In genomic region chr19:3275068-3275582, GRCh38 we compare ENCODE assay signal across 8 cellular contexts.
DNase-seq lines count a peak whose midpoint lies in the region; ATAC-seq, FAIRE-seq and TF ChIP-seq lines count a peak whose summit lies in the region.

No MANE protein-coding gene starts in this region.

- no peak for FAIRE-seq in urothelium cell line (lab: Jason Lieb, UNC)

- H3K4me1 ChIP-seq in OCI-LY1 (ENCODE audit: insufficient read depth, low read length, severe bottlenecking) = peaks cover 5% of the 10 kb centered on the region

- H3K27ac ChIP-seq in OCI-LY1 (ENCODE audit: low read depth, low read length, poor library complexity, severe bottlenecking) (no peak overlapping the region), brain microvascular endothelial cell (no peak overlapping the region)

- no peaks in the 10 kb centered on the region for H3K79me2 ChIP-seq in OCI-LY1 (ENCODE audit: insufficient read depth, low read length)

- peaks cover 5% of the 10 kb centered on the region; the same call in 1 of the 2 replicates for H3K27me3 ChIP-seq in OCI-LY1 (ENCODE audit: insufficient read depth, low read length)
- H3K27me3 ChIP-seq in brain microvascular endothelial cell (replicated peaks) = peaks cover 13% of the 10 kb centered on the region

- H3K4me3 ChIP-seq in OCI-LY1 (ENCODE audit: low read depth, low read length, poor library complexity, severe bottlenecking) (peak overlapping the region; percentile 59), brain microvascular endothelial cell (ENCODE audit: low read depth, low read length) (peak overlapping the region; percentile 35)

- H3K9me3 ChIP-seq in OCI-LY1 (ENCODE audit: low read length) = no peaks in the 10 kb centered on the region

- H3K9ac ChIP-seq in OCI-LY1 (ENCODE audit: low read length) = no peak overlapping the region; the same call in 1 of the 2 replicates

- peak overlapping the region; percentile 89 for H3K4me3 Mint-ChIP-seq in memory B cell

- in situ Hi-C loops in brain microvascular endothelial cell (cut with HindIII; ENCODE audit: low pct_ligation_motif_present, low sequenced_read_pairs) = no loop called here

- H3K9me2 ChIP-seq in OCI-LY1 (ENCODE audit: low read depth, low read length) = no peaks in the 10 kb centered on the region

- H3K9me3 Mint-ChIP-seq in memory B cell = peaks cover 3% of the 10 kb centered on the region

- H2AFZ ChIP-seq in OCI-LY1 (ENCODE audit: low read length) = no peak overlapping the region

- peaks cover 8% of the 10 kb centered on the region for H3K4me1 Mint-ChIP-seq in memory B cell

- no peak for DNase-seq in AG09319 (ENCODE audit: extremely low read depth, low read depth)
- DNase-seq in brain microvascular endothelial cell = peak; percentile 16
- peak in 1 of 2 donors; percentile 11 for DNase-seq in memory B cell (ENCODE audit: low spot score in 2 of 2)
- peak; percentile 44 for DNase-seq in urothelium cell line (ENCODE audit: low spot score)
- no peak for DNase-seq in NCI-H128 (lab: John Stamatoyannopoulos, UW; ENCODE audit: unreplicated experiment)

- no peaks in the 10 kb centered on the region for H4K20me1 ChIP-seq in OCI-LY1 (ENCODE audit: insufficient read depth, low read length)

- H3K27ac Mint-ChIP-seq in memory B cell = no peak overlapping the region

- H3K4me2 ChIP-seq in OCI-LY1 (ENCODE audit: low read length) = peak overlapping the region; percentile 74

- H3F3A ChIP-seq in OCI-LY1 (ENCODE audit: insufficient read depth, low read length) = no peaks in the 10 kb centered on the region

- peak; percentile 38 for ATAC-seq in GM21529 (IDR thresholded peaks at IDR 0.05; ENCODE audit: unreplicated experiment)
- ATAC-seq in memory B cell (ENCODE audit: low read depth) = peak; percentile 26
- no peak for ATAC-seq in GM21515 (IDR thresholded peaks at IDR 0.05; ENCODE audit: unreplicated experiment)

- TF ChIP-seq CTCF in AG09319 (IDR thresholded peaks at IDR 0.05; ENCODE audit: low read depth, low read length) (peak; percentile 52), OCI-LY1 (IDR thresholded peaks at IDR 0.05; ENCODE audit: low read length) (peak; percentile 94; the same call in 1 of the 2 replicates), brain microvascular endothelial cell (IDR thresholded peaks at IDR 0.05; ENCODE audit: low read depth, low read length, missing control alignments) (peak; percentile 67)

- H3K27me3 Mint-ChIP-seq in memory B cell = peaks cover 37% of the 10 kb centered on the region

- peaks cover 9% of the 10 kb centered on the region for H3K36me3 Mint-ChIP-seq in memory B cell

- H3K36me3 ChIP-seq in OCI-LY1 (ENCODE audit: insufficient read depth, low read length) (no peaks in the 10 kb centered on the region), brain microvascular endothelial cell (replicated peaks) (no peaks in the 10 kb centered on the region)

Comparison
In these comparisons a context has a peak if more than half of its experiments do, and no peak if none do; other contexts are left out.
1. DNase-seq: peak in brain microvascular endothelial cell (single experiment) and urothelium cell line (single experiment); none in AG09319 (single experiment) and NCI-H128 (single experiment).
2. Peak in every context shown above with its lines, with median percentiles within 50 percentile points of each other: CTCF ChIP-seq.